ENCODE assay signal across 12 cellular contexts in the genomic region with DNA sequence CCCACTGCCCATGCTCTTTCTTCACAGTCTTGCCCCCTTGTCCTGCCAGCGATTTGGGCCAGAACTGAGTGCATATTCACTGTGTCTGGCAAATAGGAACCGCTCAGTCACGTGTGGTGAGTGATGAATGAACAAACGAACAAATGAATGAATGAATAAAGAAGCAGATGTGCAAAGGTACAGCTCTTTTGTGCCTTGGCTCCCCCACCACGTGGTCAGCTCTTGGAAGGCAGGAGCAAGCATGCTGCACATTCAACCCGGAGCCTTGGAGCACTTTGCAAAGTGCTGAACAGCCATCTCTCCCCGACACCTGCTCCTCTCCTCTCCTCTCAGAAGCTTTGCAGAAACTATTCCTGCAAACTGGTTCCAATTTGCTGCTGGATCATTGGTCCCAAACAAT.
"Had no signal": no experiment of that assay in that cellular context is flagged by ENCODE, and none has a peak within 500 bp of the region (broad histone marks: within the 10 kb centered on the region; RNA-seq: fewer than 3 reads in every experiment).

No MANE protein-coding gene starts in this region.

- H3K27me3 ChIP-seq: cardiac muscle cell, ovary, testis had no signal

- DNase-seq: activated CD4-positive, alpha-beta T cell treated with anti-CD3 and anti-CD28 coated beads, Interleukin-2, amount 50 U/mL, for 4 hours; activated CD8-positive, alpha-beta memory T cell treated with anti-CD3 and anti-CD28 coated beads, Interleukin-2, amount 10 ng/mL, durations not matched to agents 7 days and 5 days; activated T-cell treated with anti-CD3 and anti-CD28 coated beads, Interleukin-2, amount 50 U/mL, for 48 hours; erythroblast; mesenchymal stem cell; ovary; stimulated activated CD4-positive, alpha-beta T cell treated with anti-CD3 and anti-CD28 coated beads, Interleukin-4, amount 100 ng/mL, for 24 hours; stimulated activated naive CD8-positive, alpha-beta T cell treated with anti-CD3 and anti-CD28 coated beads, Interleukin-15, amount 100 ng/mL, for 72 hours; T-helper 2 cell; testis had no signal

- ATAC-seq: activated CD4-positive, CD25-positive, alpha-beta regulatory T cell treated with anti-CD3 and anti-CD28 coated beads, Interleukin-2, amount 50 U/mL, for 24 hours; activated CD8-positive, alpha-beta memory T cell treated with anti-CD3 and anti-CD28 coated beads, Interleukin-2, amount 10 ng/mL, durations not matched to agents 7 days and 5 days; stimulated activated naive CD8-positive, alpha-beta T cell treated with anti-CD3 and anti-CD28 coated beads, Interleukin-15, amount 100 ng/mL, for 72 hours had no signal

- H3K27ac Mint-ChIP-seq: activated CD8-positive, alpha-beta memory T cell treated with anti-CD3 and anti-CD28 coated beads, Interleukin-2, amount 10 ng/mL, durations not matched to agents 7 days and 5 days had no signal

- H3K36me3 ChIP-seq: cardiac muscle cell, ovary had no signal

- H3K9me3 ChIP-seq: ovary, testis had no signal

- H3K4me3 Mint-ChIP-seq: activated CD8-positive, alpha-beta memory T cell treated with anti-CD3 and anti-CD28 coated beads, Interleukin-2, amount 10 ng/mL, durations not matched to agents 7 days and 5 days; stimulated activated naive CD8-positive, alpha-beta T cell treated with anti-CD3 and anti-CD28 coated beads, Interleukin-15, amount 100 ng/mL, for 72 hours had no signal

- H3K27me3 Mint-ChIP-seq: activated CD8-positive, alpha-beta memory T cell treated with anti-CD3 and anti-CD28 coated beads, Interleukin-2, amount 10 ng/mL, durations not matched to agents 7 days and 5 days; stimulated activated naive CD8-positive, alpha-beta T cell treated with anti-CD3 and anti-CD28 coated beads, Interleukin-15, amount 100 ng/mL, for 72 hours had no signal

- H3K4me3 ChIP-seq: cardiac muscle cell, ovary, testis had no signal

- H3K27ac ChIP-seq: cardiac muscle cell, ovary had no signal
